19 cellular contexts compared by ENCODE assay signal in genomic region chr4:87105101-87105852, GRCh38.
DNase-seq lines count a peak whose midpoint lies in the region; ATAC-seq, FAIRE-seq and TF ChIP-seq lines count a peak whose summit lies in the region.
"Had no signal": no experiment of that assay in that cellular context is flagged by ENCODE, and none has a peak within 500 bp of the region (broad histone marks: within the 10 kb centered on the region; RNA-seq: fewer than 3 reads in every experiment).

No MANE protein-coding gene starts in this region.

- H3K27me3 ChIP-seq in CD8-positive, alpha-beta T cell (ENCODE audit: insufficient read depth, low read length) = no peaks in the 10 kb centered on the region
- H3K27me3 ChIP-seq in right atrium auricular region = no peaks in the 10 kb centered on the region
- no peaks in the 10 kb centered on the region for H3K27me3 ChIP-seq in psoas muscle (ENCODE audit: insufficient read depth in 3 of 3, low read length in 2 of 3)
- no peaks in the 10 kb centered on the region for H3K27me3 ChIP-seq in tibial nerve
- H3K27me3 ChIP-seq: breast epithelium, dorsolateral prefrontal cortex, gastroesophageal sphincter had no signal

- H3K4me1 ChIP-seq in CD8-positive, alpha-beta T cell (ENCODE audit: insufficient read depth, low read length) = peaks cover 29% of the 10 kb centered on the region
- H3K4me1 ChIP-seq in right atrium auricular region (peaks cover 0 to 45% of the 10 kb centered on the region in 2 donors), psoas muscle (peaks cover 81% of the 10 kb centered on the region), tibial nerve (peaks cover 0 to 69% (median 16%) of the 10 kb centered on the region in 4 donors)

- no peaks in the 10 kb centered on the region for H3K9me3 Mint-ChIP-seq in CD8-positive, alpha-beta T cell
- H3K9me3 Mint-ChIP-seq in activated CD8-positive, alpha-beta memory T cell treated with anti-CD3 and anti-CD28 coated beads, Interleukin-2, amount 10 ng/mL, durations not matched to agents 7 days and 5 days (ENCODE audit: low read depth) = no peaks in the 10 kb centered on the region
- H3K9me3 Mint-ChIP-seq: activated T-helper 2 cell treated with anti-CD3 and anti-CD28 coated beads, Interferon-gamma antibody, Interleukin-2, Interleukin-4, amounts not matched to agents 10 μg/mL and 5 μg/mL and 100 μg/mL, durations not matched to agents 14 hours and 24 hours and 36 hours; H9; stimulated activated memory B cell treated with anti-CD40 and anti-IgM and Interleukin-4, amounts not matched to agents 10 μg/mL and 1 μg/mL and 100 μg/mL, for 72 hours; T-helper 2 cell treated with Interferon-gamma antibody and Interleukin-4, amounts not matched to agents 5 μg/mL and 100 μg/mL, for 36 hours had no signal

- peak overlapping the region; percentile 87 for H3K27ac Mint-ChIP-seq in CD8-positive, alpha-beta T cell
- no peak overlapping the region for H3K27ac Mint-ChIP-seq in activated CD8-positive, alpha-beta memory T cell treated with anti-CD3 and anti-CD28 coated beads, Interleukin-2, amount 10 ng/mL, durations not matched to agents 7 days and 5 days
- H3K27ac Mint-ChIP-seq: activated T-helper 2 cell treated with anti-CD3 and anti-CD28 coated beads, Interferon-gamma antibody, Interleukin-2, Interleukin-4, amounts not matched to agents 10 μg/mL and 5 μg/mL and 100 μg/mL, durations not matched to agents 14 hours and 24 hours and 36 hours; stimulated activated memory B cell treated with anti-CD40 and anti-IgM and Interleukin-4, amounts not matched to agents 10 μg/mL and 1 μg/mL and 100 μg/mL, for 72 hours; T-helper 2 cell treated with Interferon-gamma antibody and Interleukin-4, amounts not matched to agents 5 μg/mL and 100 μg/mL, for 36 hours had no signal

- peaks cover 50% of the 10 kb centered on the region for H3K36me3 Mint-ChIP-seq in CD8-positive, alpha-beta T cell
- peaks cover 30% of the 10 kb centered on the region for H3K36me3 Mint-ChIP-seq in activated CD8-positive, alpha-beta memory T cell treated with anti-CD3 and anti-CD28 coated beads, Interleukin-2, amount 10 ng/mL, durations not matched to agents 7 days and 5 days

- no peaks in the 10 kb centered on the region for H3K9me3 ChIP-seq in CD8-positive, alpha-beta T cell (ENCODE audit: low read length)
- H3K9me3 ChIP-seq in right atrium auricular region (no peaks in the 10 kb centered on the region), psoas muscle (no peaks in the 10 kb centered on the region), tibial nerve (no peaks in the 10 kb centered on the region)
- H3K9me3 ChIP-seq: breast epithelium, gastroesophageal sphincter had no signal

- WGBS in psoas muscle, 3 donors = 77 to 86% (median 81%) methylated on average over 6 of the region's 6 CpGs
- WGBS in tibial nerve, 2 donors = 89 to 90% methylated on average over 6 of the region's 6 CpGs

- no peak overlapping the region for H3K4me3 ChIP-seq in CD8-positive, alpha-beta T cell (ENCODE audit: low read depth, low read length)
- no peak overlapping the region for H3K4me3 ChIP-seq in right atrium auricular region
- no peak overlapping the region for H3K4me3 ChIP-seq in psoas muscle
- no peak overlapping the region for H3K4me3 ChIP-seq in tibial nerve
- H3K4me3 ChIP-seq: breast epithelium, dorsolateral prefrontal cortex, gastroesophageal sphincter, PC-9 had no signal

- no peak for TF ChIP-seq POLR2A in tibial nerve (IDR thresholded peaks at IDR 0.05)

- no peak overlapping the region for H3K27ac ChIP-seq in CD8-positive, alpha-beta T cell (ENCODE audit: low read depth, low read length)
- H3K27ac ChIP-seq in right atrium auricular region = peak overlapping the region; percentile 17 to 54
- H3K27ac ChIP-seq in psoas muscle = peak overlapping the region; percentile 86
- H3K27ac ChIP-seq in tibial nerve = no peak overlapping the region

- no peak overlapping the region for H3K4me3 Mint-ChIP-seq in CD8-positive, alpha-beta T cell
- H3K4me3 Mint-ChIP-seq in activated CD8-positive, alpha-beta memory T cell treated with anti-CD3 and anti-CD28 coated beads, Interleukin-2, amount 10 ng/mL, durations not matched to agents 7 days and 5 days = no peak overlapping the region
- H3K4me3 Mint-ChIP-seq: H9; stimulated activated memory B cell treated with anti-CD40 and anti-IgM and Interleukin-4, amounts not matched to agents 10 μg/mL and 1 μg/mL and 100 μg/mL, for 72 hours; T-helper 2 cell treated with Interferon-gamma antibody and Interleukin-4, amounts not matched to agents 5 μg/mL and 100 μg/mL, for 36 hours had no signal

- H3K36me3 ChIP-seq in CD8-positive, alpha-beta T cell (ENCODE audit: insufficient read depth, low read length) = peaks cover 4% of the 10 kb centered on the region
- peaks cover 37% of the 10 kb centered on the region for H3K36me3 ChIP-seq in right atrium auricular region
- peaks cover 0 to 19% of the 10 kb centered on the region in 2 donors for H3K36me3 ChIP-seq in psoas muscle (ENCODE audit: insufficient read depth in 1 of 2, low read depth in 1 of 2)
- H3K36me3 ChIP-seq in tibial nerve = peaks cover 0 to 30% (median 0%) of the 10 kb centered on the region in 3 donors
- H3K36me3 ChIP-seq: breast epithelium had no signal

- intact Hi-C loops in CD8-positive, alpha-beta T cell (cut with DNase I, micrococcal nuclease) = no loop called here
- intact Hi-C loops in psoas muscle (cut with DNase I) = loop anchor here in 1 of 2 donors (5.0 kb wide), 1 partner anchor 178 kb away; no protein-coding TSS in a partner anchor

- POLR2A ChIA-PET in CD8-positive, alpha-beta T cell (lab: Charles Lee) = no interaction called here

- ATAC-seq in CD8-positive, alpha-beta T cell = no peak
- no peak for ATAC-seq in psoas muscle
- no peak for ATAC-seq in HG03097 (IDR thresholded peaks at IDR 0.05; ENCODE audit: low FRiP score, unreplicated experiment)
- no peak for ATAC-seq in activated CD8-positive, alpha-beta memory T cell treated with anti-CD3 and anti-CD28 coated beads, Interleukin-2, amount 10 ng/mL, durations not matched to agents 7 days and 5 days
- ATAC-seq: gastroesophageal sphincter; stimulated activated memory B cell treated with anti-CD40 and anti-IgM and Interleukin-4, amounts not matched to agents 10 μg/mL and 1 μg/mL and 100 μg/mL, for 72 hours had no signal

- no peak for TF ChIP-seq EP300 in tibial nerve (IDR thresholded peaks at IDR 0.05)

- CTCF ChIA-PET in CD8-positive, alpha-beta T cell (lab: Charles Lee) = interaction anchor here (0.7 to 1.7 kb wide), 4 partner anchors 12 to 183 kb away, joined by 3 to 5 read pairs (median 4); partner anchors contain the start of gene AFF1
- CTCF ChIA-PET in activated CD8-positive, alpha-beta memory T cell treated with anti-CD3 and anti-CD28 coated beads, Interleukin-2, amount 10 ng/mL, durations not matched to agents 7 days and 5 days (lab: Charles Lee) = interaction anchor here (0.8 to 3.1 kb wide), 2 partner anchors 13 to 45 kb away, joined by 3 to 17 read pairs; no protein-coding TSS in a partner anchor

- no peak for FAIRE-seq in HTR-8/SVneo (lab: Jason Lieb, UNC)

- no peak for TF ChIP-seq CTCF in CD8-positive, alpha-beta T cell (IDR thresholded peaks at IDR 0.05)
- no peak for TF ChIP-seq CTCF in right atrium auricular region (IDR thresholded peaks at IDR 0.05)
- TF ChIP-seq CTCF in psoas muscle (IDR thresholded peaks at IDR 0.05) = no peak
- no peak for TF ChIP-seq CTCF in tibial nerve (IDR thresholded peaks at IDR 0.05)

- DNase-seq in CD8-positive, alpha-beta T cell = no peak
- DNase-seq in HT-29 (ENCODE audit: low spot score) = peak; percentile 15
- DNase-seq in right atrium auricular region (ENCODE audit: low spot score) = no peak
- no peak for DNase-seq in psoas muscle
- DNase-seq in tibial nerve (ENCODE audit: low spot score in 2 of 2) = no peak
- DNase-seq in activated CD8-positive, alpha-beta memory T cell treated with anti-CD3 and anti-CD28 coated beads, Interleukin-2, amount 10 ng/mL, durations not matched to agents 7 days and 5 days = no peak
- no peak for DNase-seq in HTR-8/SVneo (ENCODE audit: insufficient read length, low spot score)
- DNase-seq: dorsolateral prefrontal cortex, H9, midbrain, NCI-H146, PC-9, trophoblast cell had no signal

- no peaks in the 10 kb centered on the region for H3K27me3 Mint-ChIP-seq in CD8-positive, alpha-beta T cell (ENCODE audit: low read depth)
- no peaks in the 10 kb centered on the region for H3K27me3 Mint-ChIP-seq in activated CD8-positive, alpha-beta memory T cell treated with anti-CD3 and anti-CD28 coated beads, Interleukin-2, amount 10 ng/mL, durations not matched to agents 7 days and 5 days
- H3K27me3 Mint-ChIP-seq: stimulated activated memory B cell treated with anti-CD40 and anti-IgM and Interleukin-4, amounts not matched to agents 10 μg/mL and 1 μg/mL and 100 μg/mL, for 72 hours had no signal

- H3K4me1 Mint-ChIP-seq in CD8-positive, alpha-beta T cell (ENCODE audit: low read depth) = peaks cover 44% of the 10 kb centered on the region
- H3K4me1 Mint-ChIP-seq in activated CD8-positive, alpha-beta memory T cell treated with anti-CD3 and anti-CD28 coated beads, Interleukin-2, amount 10 ng/mL, durations not matched to agents 7 days and 5 days = peaks cover 18% of the 10 kb centered on the region

Comparison
In these comparisons a context has a peak if more than half of its experiments do, and no peak if none do; other contexts are left out.
1. H3K27ac ChIP-seq: peak in right atrium auricular region (2 of 2) and psoas muscle (single experiment); none in CD8-positive, alpha-beta T cell (single experiment) and tibial nerve (0 of 4).